22 cellular contexts compared by ENCODE assay signal in the genomic region with DNA sequence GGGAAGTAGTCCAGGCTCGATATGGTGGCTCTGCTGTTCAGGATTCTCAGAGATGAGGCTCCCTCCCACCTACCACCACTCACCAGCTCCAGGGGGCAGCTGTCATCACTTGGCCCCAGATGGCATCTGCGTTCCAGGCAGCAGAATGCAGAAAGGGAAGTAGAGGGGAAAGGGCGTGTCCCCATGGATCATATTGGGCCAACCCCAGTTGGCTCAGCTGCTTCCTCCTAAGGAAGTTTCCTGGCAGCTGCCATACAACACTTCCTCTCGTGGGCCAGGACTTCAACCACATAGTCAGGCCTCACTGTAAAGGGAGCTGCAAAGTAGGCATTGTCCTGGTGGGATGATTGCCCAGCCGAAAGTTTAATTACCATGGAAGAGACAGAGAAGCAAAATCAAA. TPM values are rescaled to one million over a fixed set of nuclear protein-coding genes. Genes with fewer than 3 reads are reported as not detected.
"Had no signal": no experiment of that assay in that cellular context is flagged by ENCODE, and none has a peak within 500 bp of the region (broad histone marks: within the 10 kb centered on the region; RNA-seq: fewer than 3 reads in every experiment).

No MANE protein-coding gene starts in this region.

- H3K4me3 ChIP-seq: coronary artery, left ventricle myocardium inferior, mucosa of descending colon had no signal

- H3K4me1 ChIP-seq: left ventricle myocardium inferior, parathyroid adenoma had no signal

- H3K27ac ChIP-seq: brain microvascular endothelial cell, coronary artery, left ventricle myocardium inferior, parathyroid adenoma had no signal

- H3K9me3 ChIP-seq: left ventricle myocardium inferior, mucosa of descending colon had no signal

- DNase-seq: activated CD4-positive, alpha-beta T cell treated with anti-CD3 and anti-CD28 coated beads, Interleukin-2, amount 10 ng/mL, durations not matched to agents 7 days and 5 days; activated CD4-positive, CD25-positive, alpha-beta regulatory T cell; activated CD8-positive, alpha-beta memory T cell treated with anti-CD3 and anti-CD28 coated beads for 24 hours; activated naive CD4-positive, alpha-beta T cell; activated naive CD8-positive, alpha-beta T cell treated with anti-CD3 and anti-CD28 coated beads, Interleukin-2, amount 10 ng/mL, durations not matched to agents 7 days and 5 days; anterior cingulate cortex; brain microvascular endothelial cell; effector memory CD4-positive, alpha-beta T cell; foreskin melanocyte; left ventricle myocardium inferior; mucosa of descending colon; naive thymus-derived CD8-positive, alpha-beta T cell; stimulated activated CD4-positive, alpha-beta T cell treated with anti-CD3 and anti-CD28 coated beads, Interleukin-2, amount 100 ng/mL, for 48 hours; T1000 had no signal

- H3K36me3 ChIP-seq: brain microvascular endothelial cell, left ventricle myocardium inferior had no signal

- H3K27me3 ChIP-seq: brain microvascular endothelial cell had no signal

RNA-seq across cellular contexts. Expression of a gene that starts 1.6 kb away (rescaled TPM):
- total RNA-seq: activated CD4-positive, alpha-beta T cell treated with anti-CD3 and anti-CD28 coated beads, Interleukin-2, amount 10 ng/mL, durations not matched to agents 7 days and 5 days; activated naive CD8-positive, alpha-beta T cell treated with anti-CD3 and anti-CD28 coated beads, Interleukin-2, amount 10 ng/mL, durations not matched to agents 7 days and 5 days; fibroblast of lung; kidney epithelial cell; left ventricle myocardium inferior; mucosa of descending colon; naive thymus-derived CD8-positive, alpha-beta T cell; renal cortical epithelial cell; skeletal muscle tissue; ureter had no signal
- polyA plus RNA-seq: fibroblast of lung; naive thymus-derived CD8-positive, alpha-beta T cell; thymus had no signal
